In the genomic region with DNA sequence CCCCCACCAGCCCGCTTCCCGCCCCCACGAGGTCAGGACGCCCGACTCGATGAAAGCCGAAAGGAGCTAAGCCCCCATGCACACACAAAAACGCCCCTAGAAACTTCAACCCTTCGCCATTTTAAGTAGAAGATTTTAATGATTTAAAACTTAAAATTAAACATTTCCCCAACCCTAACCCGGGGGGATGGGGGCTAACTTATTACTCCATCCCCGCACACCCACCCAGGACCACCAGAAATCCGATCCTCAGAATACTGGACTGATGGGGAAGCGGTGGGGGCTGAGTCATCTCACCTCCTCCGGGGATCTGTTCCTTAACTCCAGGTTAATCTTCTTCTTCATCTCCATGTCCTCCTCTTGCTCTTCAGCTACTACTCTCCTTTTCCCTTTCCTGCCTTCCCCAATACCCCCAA, we compare ENCODE assay signal across 8 cellular contexts. TPM values are rescaled to one million over a fixed set of nuclear protein-coding genes. Genes with fewer than 3 reads are reported as not detected.
DNase-seq lines count a peak whose midpoint lies in the region; ATAC-seq, FAIRE-seq and TF ChIP-seq lines count a peak whose summit lies in the region.

No MANE protein-coding gene starts in this region.

- H3K4me3 ChIP-seq in K562 (peak overlapping the region; percentile 95), upper lobe of left lung (peak overlapping the region; percentile 65 to 93 (median 82))

- H2AFZ ChIP-seq in K562 (ENCODE audit: low read depth, low read length) = peak overlapping the region; percentile 52

- no peak; the same call in 1 of the 2 replicates for TF ChIP-seq EP300 in K562 (IDR thresholded peaks at IDR 0.05; ENCODE audit: low read length)
- no peak for TF ChIP-seq EP300 in upper lobe of left lung (IDR thresholded peaks at IDR 0.05)

- BruUV-seq in K562 (replicated peaks; lab: Mats Ljungman, UMichigan) = TSS peak; percentile 87

- H3K9me1 ChIP-seq in K562 (ENCODE audit: control insufficient read depth, insufficient read depth, low read length) = no peaks in the 10 kb centered on the region

- H3K36me3 ChIP-seq in KOPT-K1 (ENCODE audit: insufficient read depth, low read length) (peaks cover 13% of the 10 kb centered on the region), K562 (ENCODE audit: control insufficient read depth, insufficient read depth, low read length) (peaks cover 20% of the 10 kb centered on the region; the same call in 2 of the 3 replicates), upper lobe of left lung (peaks cover 0 to 5% (median 0%) of the 10 kb centered on the region in 4 donors)

- CTCF ChIA-PET in K562 (lab: Yijun Ruan, JAX; ENCODE audit: low intra/inter-chr PET ratio) = no interaction called here

- intact Hi-C loops in K562 (cut with micrococcal nuclease) = no loop called here
- intact Hi-C loops in left colon (cut with DNase I, micrococcal nuclease) = no loop called here

- TF ChIP-seq RAD21 in K562 (CRISPR knock-in tag; conservative IDR thresholded peaks at IDR 0.05 in 1 of 2, IDR thresholded peaks at IDR 0.05 in 1 of 2) = no peak

- H3K79me2 ChIP-seq in K562 (ENCODE audit: control insufficient read depth, insufficient read depth, low read length) = peaks cover 59% of the 10 kb centered on the region

- DNase-seq in Daoy (ENCODE audit: low read depth) (peak; percentile 44), K562 (ENCODE audit: extremely low read depth in 1 of 4, low spot score in 3 of 4) (peak; percentile 45 to 54 (median 51)), left colon (no peak), upper lobe of left lung (no peak), inferior parietal cortex (ENCODE audit: extremely low spot score) (no peak), SK-N-DZ (ENCODE audit: low spot score) (no peak)

- ATAC-seq in K562 (0 out of 3 replicates have a peak, but pooled peaks have one; percentile 5), left colon (peak; percentile 12), upper lobe of left lung (ENCODE audit: low FRiP score in 2 of 2) (peak in 1 of 2 donors; percentile 33), HG02970 (IDR thresholded peaks at IDR 0.05; ENCODE audit: low FRiP score, unreplicated experiment) (no peak)

- no peaks in the 10 kb centered on the region; the same call in 1 of the 2 replicates for H4K20me1 ChIP-seq in K562 (replicated peaks; ENCODE audit: control insufficient read depth, insufficient read depth, low read length)

- FAIRE-seq in K562 (lab: Jason Lieb, UNC) = peak; percentile 15

- TF ChIP-seq POLR2A in K562 (conservative IDR thresholded peaks at IDR 0.05) (no peak), upper lobe of left lung (IDR thresholded peaks at IDR 0.05) (no peak)

- POLR2A ChIA-PET in K562 (lab: Yijun Ruan, JAX) = interaction anchor here (0.7 to 1.5 kb wide), 8 partner anchors 10 to 349 kb away, joined by 3 to 7 read pairs (median 3); a partner anchor contains a TSS

- in situ Hi-C loops in K562 (cut with MboI) = no loop called here

- H3K9me3 ChIP-seq in KOPT-K1 (ENCODE audit: insufficient read depth, low read length, poor library complexity, severe bottlenecking) = no peaks in the 10 kb centered on the region
- H3K9me3 ChIP-seq in K562 (replicated peaks; ENCODE audit: control insufficient read depth, insufficient read depth, low read depth, low read length) = no peaks in the 10 kb centered on the region
- H3K9me3 ChIP-seq in upper lobe of left lung = no peaks in the 10 kb centered on the region

- TF ChIP-seq CTCF in K562 (IDR thresholded peaks at IDR 0.05 in 2 of 3, conservative IDR thresholded peaks at IDR 0.05 in 1 of 3; ENCODE audit: insufficient read depth in 2 of 3, low read depth in 1 of 3, low read length in 3 of 3) (0 out of 6 replicates have a peak, but pooled peaks of 1 of the 3 experiments have one; percentile 6), upper lobe of left lung (IDR thresholded peaks at IDR 0.05) (no peak)

- 0% methylated on average over 10 of the region's 14 CpGs for WGBS in K562 (ENCODE audit: insufficient coverage, low coverage, missing lambda C conversion rate)
- WGBS in upper lobe of left lung, 2 donors = 0 to 1% methylated on average over 12 to 14 of the region's 14 CpGs

- H3K4me2 ChIP-seq in K562 (ENCODE audit: insufficient read depth, low read length) = peak overlapping the region; percentile 89

- H3K4me1 ChIP-seq in K562 (replicated peaks in 1 of 2; ENCODE audit: control insufficient read depth in 2 of 2, insufficient read depth in 2 of 2, low read length in 2 of 2) (peaks cover 13 to 16% of the 10 kb centered on the region in 2 experiments; a peak in 4 of 5 replicates), upper lobe of left lung (peaks cover 9 to 20% (median 17%) of the 10 kb centered on the region in 4 donors)

- peak overlapping the region; percentile 94 to 97 for H3K9ac ChIP-seq in K562 (ENCODE audit: insufficient read depth in 1 of 2, low read depth in 2 of 2, low read length in 2 of 2)

- peak overlapping the region; percentile 92 for H3K27ac ChIP-seq in KOPT-K1 (ENCODE audit: low read depth, low read length, poor library complexity, severe bottlenecking)
- peak overlapping the region; percentile 95 for H3K27ac ChIP-seq in K562 (ENCODE audit: extremely low read depth, low read depth, low read length)
- peak overlapping the region; percentile 97 to 100 (median 99) for H3K27ac ChIP-seq in upper lobe of left lung

- no peaks in the 10 kb centered on the region for H3K27me3 ChIP-seq in K562 (ENCODE audit: control insufficient read depth in 2 of 2, insufficient read depth in 2 of 2, low read length in 2 of 2)
- no peaks in the 10 kb centered on the region for H3K27me3 ChIP-seq in upper lobe of left lung

RNA-seq across cellular contexts. Expression of a gene that starts 0.5 kb away (rescaled TPM):
- 105 and 118 TPM in 2 replicates for total RNA-seq in Daoy (2014; rRNA removed; shearing (Covaris generic))
- 8.8 and 23.9 TPM in 2 replicates for total RNA-seq in K562 (2011; cell fraction: chromatin; rRNA removed; ENCODE audit: low replicate concordance)
- 7.3 and 8.2 TPM in 2 replicates for total RNA-seq in K562 (2011; cell fraction: nucleolus; rRNA removed)
- 20.2 and 29.5 TPM in 2 replicates for total RNA-seq in K562 (2011; cell fraction: nucleoplasm; rRNA removed)
- total RNA-seq in K562 (2014; rRNA removed) (62.5 and 67.0 TPM in 2 replicates), K562 (2014; rRNA removed; fragmentation: Illumina TruSeq; extraction: Trizol) (105 and 135 TPM in 2 replicates), K562 (2015; rRNA removed; fragmentation: Illumina TruSeq; extraction: Trizol) (89.4 and 93.3 TPM in 2 replicates), K562 (2021) (67.8 and 92.4 TPM in 2 replicates), left colon (10 to 100 TPM; 10.5 to 13.6 TPM), upper lobe of left lung (10 to 100 TPM in 5 of 6 donors, 1 to 10 TPM in 1; 7.7 to 38.8 (median 27.9) TPM)
- polyA plus RNA-seq in K562 (2011; rRNA removed) (34.3 and 60.4 TPM in 2 replicates), K562 (2014; fragmentation: Illumina TruSeq; extraction: Trizol) (110 and 124 TPM in 2 replicates), K562 (2014; fragmentation: Nextera tagmentation; extraction: Ambion mirVana) (100 to 1,000 TPM; 133 to 197 TPM), K562 (2014; rRNA removed) (99.8 and 104 TPM in 2 replicates)
- polyA plus RNA-seq in K562 (2011; cell fraction: cytosol; rRNA removed) = 4.0 and 15.1 TPM in 2 replicates
- polyA plus RNA-seq in K562 (2011; cell fraction: nucleus; rRNA removed) = 6.3 and 9.6 TPM in 2 replicates
- polyA plus RNA-seq in K562 (2012) = 56.3 and 162 TPM in 2 replicates
- 45.2 and 52.2 TPM in 2 replicates for polyA minus RNA-seq in K562 (2011; rRNA and poly(A)+ RNA removed)
- 22.0 and 28.1 TPM in 2 replicates for polyA minus RNA-seq in K562 (2011; cell fraction: cytosol; rRNA and poly(A)+ RNA removed)
- 7.4 and 10.8 TPM in 2 replicates for polyA minus RNA-seq in K562 (2011; cell fraction: nucleus; rRNA and poly(A)+ RNA removed)
- 113 and 124 TPM in 2 replicates for polyA plus RNA-seq in SK-N-DZ (2014; cell fraction: cytosol; rRNA removed)
- 46.3 and 57.7 TPM in 2 replicates for polyA plus RNA-seq in SK-N-DZ (2014; cell fraction: nucleus; rRNA removed)

RNA-seq across cellular contexts. Expression of a gene that starts 22.1 kb away (rescaled TPM):
- not detected in 2 replicates for total RNA-seq in Daoy (2014; rRNA removed; shearing (Covaris generic))
- total RNA-seq in K562 (2011; cell fraction: chromatin; rRNA removed; ENCODE audit: low replicate concordance) = 0.60 TPM in 1 of 2 replicates, not detected in the other
- total RNA-seq in K562 (2011; cell fraction: nucleolus; rRNA removed) = 0.39 and 0.50 TPM in 2 replicates
- 0.53 TPM in 1 of 2 replicates, not detected in the other for total RNA-seq in K562 (2011; cell fraction: nucleoplasm; rRNA removed)
- not detected in 2 replicates for total RNA-seq in K562 (2014; rRNA removed)
- total RNA-seq in K562 (2014; rRNA removed; fragmentation: Illumina TruSeq; extraction: Trizol) = 0.15 and 0.16 TPM in 2 replicates
- total RNA-seq in K562 (2015; rRNA removed; fragmentation: Illumina TruSeq; extraction: Trizol) = 0.33 and 0.41 TPM in 2 replicates
- total RNA-seq in K562 (2021) = 0.22 and 0.36 TPM in 2 replicates
- 0.13 and 0.24 TPM in 2 replicates for polyA plus RNA-seq in K562 (2011; rRNA removed)
- polyA plus RNA-seq in K562 (2011; cell fraction: cytosol; rRNA removed) = 0.13 and 0.24 TPM in 2 replicates
- 0.24 and 0.25 TPM in 2 replicates for polyA plus RNA-seq in K562 (2011; cell fraction: nucleus; rRNA removed)
- 0.51 and 0.69 TPM in 2 replicates for polyA plus RNA-seq in K562 (2012)
- 0.15 and 0.16 TPM in 2 replicates for polyA plus RNA-seq in K562 (2014; fragmentation: Illumina TruSeq; extraction: Trizol)
- under 1 TPM; 0.30 to 0.46 TPM for polyA plus RNA-seq in K562 (2014; fragmentation: Nextera tagmentation; extraction: Ambion mirVana)
- 0.12 and 0.57 TPM in 2 replicates for polyA plus RNA-seq in K562 (2014; rRNA removed)
- polyA minus RNA-seq in K562 (2011; rRNA and poly(A)+ RNA removed) = 0.12 and 0.25 TPM in 2 replicates
- polyA minus RNA-seq in K562 (2011; cell fraction: cytosol; rRNA and poly(A)+ RNA removed) = not detected in 2 replicates
- polyA minus RNA-seq in K562 (2011; cell fraction: nucleus; rRNA and poly(A)+ RNA removed) = not detected in 2 replicates
- under 1 TPM; 0.28 to 0.34 TPM for total RNA-seq in left colon
- total RNA-seq in upper lobe of left lung = 1 to 10 TPM in 1 of 6 donors, under 1 TPM in 3, not detected in 2; 0.61 to 1.0 (median 0.63) TPM
- polyA plus RNA-seq in SK-N-DZ (2014; cell fraction: cytosol; rRNA removed) = 39.9 and 40.7 TPM in 2 replicates
- 51.7 and 53.4 TPM in 2 replicates for polyA plus RNA-seq in SK-N-DZ (2014; cell fraction: nucleus; rRNA removed)

RNA-seq across cellular contexts. Expression of a gene that starts 33.4 kb away (rescaled TPM):
- total RNA-seq in Daoy (2014; rRNA removed; shearing (Covaris generic)) = 102 and 125 TPM in 2 replicates
- total RNA-seq in K562 (2011; cell fraction: chromatin; rRNA removed; ENCODE audit: low replicate concordance) = 115 and 218 TPM in 2 replicates
- 215 and 226 TPM in 2 replicates for total RNA-seq in K562 (2011; cell fraction: nucleolus; rRNA removed)
- total RNA-seq in K562 (2011; cell fraction: nucleoplasm; rRNA removed) = 182 and 231 TPM in 2 replicates
- total RNA-seq in K562 (2014; rRNA removed) (48.8 and 59.0 TPM in 2 replicates), K562 (2014; rRNA removed; fragmentation: Illumina TruSeq; extraction: Trizol) (70.6 and 74.0 TPM in 2 replicates), K562 (2015; rRNA removed; fragmentation: Illumina TruSeq; extraction: Trizol) (77.0 and 79.1 TPM in 2 replicates), K562 (2021) (97.3 and 98.6 TPM in 2 replicates), left colon (100 to 1,000 TPM; 194 to 199 TPM), upper lobe of left lung (100 to 1,000 TPM in 3 of 6 donors, 10 to 100 TPM in 3; 71.2 to 169 (median 101) TPM)
- polyA plus RNA-seq in K562 (2011; rRNA removed) (111 and 123 TPM in 2 replicates), K562 (2014; fragmentation: Illumina TruSeq; extraction: Trizol) (84.5 and 93.5 TPM in 2 replicates), K562 (2014; fragmentation: Nextera tagmentation; extraction: Ambion mirVana) (1 to 10 TPM; 5.6 to 6.0 TPM), K562 (2014; rRNA removed) (86.8 and 89.4 TPM in 2 replicates)
- polyA plus RNA-seq in K562 (2011; cell fraction: cytosol; rRNA removed) = 167 and 205 TPM in 2 replicates
- 121 and 152 TPM in 2 replicates for polyA plus RNA-seq in K562 (2011; cell fraction: nucleus; rRNA removed)
- 80.8 and 88.2 TPM in 2 replicates for polyA plus RNA-seq in K562 (2012)
- polyA minus RNA-seq in K562 (2011; rRNA and poly(A)+ RNA removed) = 96.8 and 108 TPM in 2 replicates
- 39.9 and 46.7 TPM in 2 replicates for polyA minus RNA-seq in K562 (2011; cell fraction: cytosol; rRNA and poly(A)+ RNA removed)
- 49.7 and 72.8 TPM in 2 replicates for polyA minus RNA-seq in K562 (2011; cell fraction: nucleus; rRNA and poly(A)+ RNA removed)
- 241 and 259 TPM in 2 replicates for polyA plus RNA-seq in SK-N-DZ (2014; cell fraction: cytosol; rRNA removed)
- polyA plus RNA-seq in SK-N-DZ (2014; cell fraction: nucleus; rRNA removed) = 157 and 245 TPM in 2 replicates

RNA-seq across cellular contexts. Expression of a gene that starts 37.1 kb away (rescaled TPM):
- 0.40 and 1.5 TPM in 2 replicates for total RNA-seq in Daoy (2014; rRNA removed; shearing (Covaris generic))
- 0.81 and 0.97 TPM in 2 replicates for total RNA-seq in K562 (2011; cell fraction: chromatin; rRNA removed; ENCODE audit: low replicate concordance)
- 0.50 TPM in 1 of 2 replicates, not detected in the other for total RNA-seq in K562 (2011; cell fraction: nucleolus; rRNA removed)
- 0.29 TPM in 1 of 2 replicates, not detected in the other for total RNA-seq in K562 (2011; cell fraction: nucleoplasm; rRNA removed)
- total RNA-seq in K562 (2014; rRNA removed) (not detected in 2 replicates), K562 (2014; rRNA removed; fragmentation: Illumina TruSeq; extraction: Trizol) (0.65 and 1.1 TPM in 2 replicates), K562 (2015; rRNA removed; fragmentation: Illumina TruSeq; extraction: Trizol) (1.1 and 2.2 TPM in 2 replicates), K562 (2021) (0.20 and 1.00 TPM in 2 replicates), left colon (10 to 100 TPM in 1 of 2 donors, 1 to 10 TPM in 1; 4.5 to 11.5 TPM), upper lobe of left lung (10 to 100 TPM in 1 of 6 donors, 1 to 10 TPM in 3, not detected in 2; 3.3 to 13.8 (median 7.3) TPM)
- polyA plus RNA-seq in K562 (2011; rRNA removed) (1.2 and 3.4 TPM in 2 replicates), K562 (2014; fragmentation: Illumina TruSeq; extraction: Trizol) (1.0 and 1.2 TPM in 2 replicates), K562 (2014; fragmentation: Nextera tagmentation; extraction: Ambion mirVana) (1 to 10 TPM; 2.0 to 2.5 TPM), K562 (2014; rRNA removed) (0.33 and 1.1 TPM in 2 replicates)
- polyA plus RNA-seq in K562 (2011; cell fraction: cytosol; rRNA removed) = 0.48 and 2.8 TPM in 2 replicates
- 0.47 and 1.8 TPM in 2 replicates for polyA plus RNA-seq in K562 (2011; cell fraction: nucleus; rRNA removed)
- polyA plus RNA-seq in K562 (2012) = 2.7 and 2.8 TPM in 2 replicates
- 0.30 TPM in 1 of 2 replicates, not detected in the other for polyA minus RNA-seq in K562 (2011; rRNA and poly(A)+ RNA removed)
- 1.0 TPM in 1 of 2 replicates, not detected in the other for polyA minus RNA-seq in K562 (2011; cell fraction: cytosol; rRNA and poly(A)+ RNA removed)
- 0.67 TPM in 1 of 2 replicates, not detected in the other for polyA minus RNA-seq in K562 (2011; cell fraction: nucleus; rRNA and poly(A)+ RNA removed)
- 3.7 and 11.2 TPM in 2 replicates for polyA plus RNA-seq in SK-N-DZ (2014; cell fraction: cytosol; rRNA removed)
- 1.7 and 5.0 TPM in 2 replicates for polyA plus RNA-seq in SK-N-DZ (2014; cell fraction: nucleus; rRNA removed)

RNA-seq across cellular contexts. Expression of a gene that starts 46.9 kb away (rescaled TPM):
- not detected in 2 replicates for total RNA-seq in Daoy (2014; rRNA removed; shearing (Covaris generic))
- 0.67 and 1.3 TPM in 2 replicates for total RNA-seq in K562 (2011; cell fraction: chromatin; rRNA removed; ENCODE audit: low replicate concordance)
- total RNA-seq in K562 (2011; cell fraction: nucleolus; rRNA removed) = 0.67 TPM in 1 of 2 replicates, not detected in the other
- 0.29 and 1.5 TPM in 2 replicates for total RNA-seq in K562 (2011; cell fraction: nucleoplasm; rRNA removed)
- total RNA-seq in K562 (2014; rRNA removed) (0.41 TPM in 1 of 2 replicates, not detected in the other), K562 (2014; rRNA removed; fragmentation: Illumina TruSeq; extraction: Trizol) (0.15 TPM in 1 of 2 replicates, not detected in the other), K562 (2015; rRNA removed; fragmentation: Illumina TruSeq; extraction: Trizol) (0.22 TPM in 1 of 2 replicates, not detected in the other), K562 (2021) (0.35 TPM in 1 of 2 replicates, not detected in the other), left colon (1 to 10 TPM in 1 of 2 donors, under 1 TPM in 1; 0.95 to 1.3 TPM), upper lobe of left lung (10 to 100 TPM in 1 of 6 donors, 1 to 10 TPM in 5; 2.7 to 14.7 (median 7.5) TPM)
- polyA plus RNA-seq in K562 (2011; rRNA removed) (0.30 TPM in 1 of 2 replicates, not detected in the other), K562 (2014; fragmentation: Illumina TruSeq; extraction: Trizol) (0.19 and 0.35 TPM in 2 replicates), K562 (2014; fragmentation: Nextera tagmentation; extraction: Ambion mirVana) (under 1 TPM; 0.07 to 0.21 TPM), K562 (2014; rRNA removed) (0.19 and 1.1 TPM in 2 replicates)
- 0.12 and 0.19 TPM in 2 replicates for polyA plus RNA-seq in K562 (2011; cell fraction: cytosol; rRNA removed)
- 1.1 and 1.3 TPM in 2 replicates for polyA plus RNA-seq in K562 (2011; cell fraction: nucleus; rRNA removed)
- 0.10 and 0.44 TPM in 2 replicates for polyA plus RNA-seq in K562 (2012)
- polyA minus RNA-seq in K562 (2011; rRNA and poly(A)+ RNA removed) = not detected in 2 replicates
- not detected in 2 replicates for polyA minus RNA-seq in K562 (2011; cell fraction: cytosol; rRNA and poly(A)+ RNA removed)
- polyA minus RNA-seq in K562 (2011; cell fraction: nucleus; rRNA and poly(A)+ RNA removed) = not detected in 2 replicates
- polyA plus RNA-seq in SK-N-DZ (2014; cell fraction: cytosol; rRNA removed) = 13.1 and 13.9 TPM in 2 replicates
- 10.6 and 16.1 TPM in 2 replicates for polyA plus RNA-seq in SK-N-DZ (2014; cell fraction: nucleus; rRNA removed)

Comparison
In these comparisons a context has a peak if more than half of its experiments do, and no peak if none do; other contexts are left out.
1. DNase-seq: peak in Daoy (single experiment) and K562 (4 of 4); none in left colon (0 of 2), upper lobe of left lung (0 of 2), inferior parietal cortex (single experiment) and SK-N-DZ (single experiment).
2. Peak in every context shown above with its lines, with median percentiles within 50 percentile points of each other: H3K27ac ChIP-seq.